In genomic region chr19:32872391-32872790, GRCh38 we compare ENCODE assay signal across 27 cellular contexts. TPM values are rescaled to one million over a fixed set of nuclear protein-coding genes. Genes with fewer than 3 reads are reported as not detected.
DNase-seq lines count a peak whose midpoint lies in the region; ATAC-seq and TF ChIP-seq lines count a peak whose summit lies in the region.
"Had no signal": no experiment of that assay in that cellular context is flagged by ENCODE, and none has a peak within 500 bp of the region (broad histone marks: within the 10 kb centered on the region; RNA-seq: fewer than 3 reads in every experiment).

No MANE protein-coding gene starts in this region.

- H3K27me3 ChIP-seq in Peyer's patch: no peaks in the 10 kb centered on the region
- H3K27me3 ChIP-seq: BE2C, BLaER1 had no signal

- H3K27me3 Mint-ChIP-seq in osteocyte (ENCODE audit: unreplicated experiment) (no peaks in the 10 kb centered on the region), type B pancreatic cell (no peaks in the 10 kb centered on the region)
- H3K27me3 Mint-ChIP-seq: CD4-positive, alpha-beta memory T cell had no signal

- peak overlapping the region in 3 of 4 donors; percentile 22 to 79 (median 71) for H3K27ac ChIP-seq in Peyer's patch
- H3K27ac ChIP-seq: BLaER1 had no signal

- no peak overlapping the region for H3K27ac Mint-ChIP-seq in osteocyte (ENCODE audit: unreplicated experiment)
- no peak overlapping the region for H3K27ac Mint-ChIP-seq in type B pancreatic cell
- H3K27ac Mint-ChIP-seq: CD14-positive monocyte; CD4-positive, alpha-beta memory T cell; CD4-positive, CD25-positive, alpha-beta regulatory T cell; CD8-positive, alpha-beta memory T cell had no signal

- TF ChIP-seq CTCF in Peyer's patch (IDR thresholded peaks at IDR 0.05) (no peak), osteocyte (IDR thresholded peaks at IDR 0.05) (no peak), type B pancreatic cell (conservative IDR thresholded peaks at IDR 0.05) (no peak)

- no peaks in the 10 kb centered on the region for H3K36me3 ChIP-seq in Peyer's patch
- H3K36me3 ChIP-seq: BE2C, BLaER1 had no signal

- H3K4me1 Mint-ChIP-seq in osteocyte (ENCODE audit: unreplicated experiment): no peaks in the 10 kb centered on the region
- H3K4me1 Mint-ChIP-seq in type B pancreatic cell (ENCODE audit: unreplicated experiment): no peaks in the 10 kb centered on the region
- H3K4me1 Mint-ChIP-seq: CD14-positive monocyte; CD4-positive, alpha-beta memory T cell; CD8-positive, alpha-beta memory T cell had no signal

- H3K4me3 Mint-ChIP-seq in osteocyte (ENCODE audit: unreplicated experiment) (no peak overlapping the region), type B pancreatic cell (no peak overlapping the region)
- H3K4me3 Mint-ChIP-seq: CD14-positive monocyte; CD4-positive, alpha-beta memory T cell; CD4-positive, CD25-positive, alpha-beta regulatory T cell; CD8-positive, alpha-beta memory T cell had no signal

- no peak overlapping the region for H3K4me3 ChIP-seq in Peyer's patch
- H3K4me3 ChIP-seq: BLaER1, GM12878 had no signal

- DNase-seq in Peyer's patch (no peak), left colon (no peak), osteocyte (ENCODE audit: extremely low spot score, unreplicated experiment) (peak; percentile 2), type B pancreatic cell (ENCODE audit: extremely low spot score, unreplicated experiment) (peak; percentile 0), putamen (ENCODE audit: low spot score) (no peak)
- no peak for DNase-seq in activated CD4-positive, CD25-positive, alpha-beta regulatory T cell (lab: John Stamatoyannopoulos, UW)
- DNase-seq in activated CD4-positive, alpha-beta T cell treated with anti-CD3 and anti-CD28 coated beads for 4 hours: no peak
- DNase-seq: 8988T; ACHN; BE2C; C1 segment of cervical spinal cord; CD4-positive, alpha-beta memory T cell; CD4-positive, CD25-positive, alpha-beta regulatory T cell; CD8-positive, alpha-beta memory T cell; COR-L47; DMS 273 treated with DMSO at 0.1 percent for 48 hours; DMS153; DMS53; DMS79; DND-41; EL; GDM1 had no signal

- no peaks in the 10 kb centered on the region for H3K9me3 ChIP-seq in Peyer's patch
- H3K9me3 ChIP-seq: BE2C, BLaER1 had no signal

- TF ChIP-seq POLR2A in Peyer's patch (IDR thresholded peaks at IDR 0.05): no peak

- H3K36me3 Mint-ChIP-seq in osteocyte (ENCODE audit: unreplicated experiment): no peaks in the 10 kb centered on the region
- H3K36me3 Mint-ChIP-seq in type B pancreatic cell: no peaks in the 10 kb centered on the region
- H3K36me3 Mint-ChIP-seq: CD14-positive monocyte; CD4-positive, alpha-beta memory T cell; CD4-positive, CD25-positive, alpha-beta regulatory T cell; CD8-positive, alpha-beta memory T cell had no signal

- ATAC-seq in left colon (peak; percentile 38), GM21447 (IDR thresholded peaks at IDR 0.05; ENCODE audit: unreplicated experiment) (no peak)
- ATAC-seq: GM12878 had no signal

- intact Hi-C loops in left colon (cut with DNase I, micrococcal nuclease): no loop called here

- peaks cover 0 to 62% (median 3%) of the 10 kb centered on the region in 4 donors for H3K4me1 ChIP-seq in Peyer's patch
- H3K4me1 ChIP-seq: BE2C, BLaER1 had no signal

- H3K9me3 Mint-ChIP-seq in osteocyte (ENCODE audit: unreplicated experiment) (no peaks in the 10 kb centered on the region), type B pancreatic cell (no peaks in the 10 kb centered on the region)
- H3K9me3 Mint-ChIP-seq: CD8-positive, alpha-beta memory T cell had no signal

RNA-seq across cellular contexts. Expression of gene SLC7A9, which starts 2.8 kb away (rescaled TPM):
- total RNA-seq in Peyer's patch (1,000 to 10,000 TPM in 1 of 4 donors, 100 to 1,000 TPM in 2, 10 to 100 TPM in 1; 22.3 to 1,183 (median 609) TPM), left colon (under 1 TPM; 0.31 to 0.73 TPM), osteocyte (0.37 and 0.78 TPM in 2 replicates), type B pancreatic cell (ENCODE audit: low replicate concordance) (3.1 and 7.9 TPM in 2 replicates)
- total RNA-seq: Daoy had no signal

Comparison
In these comparisons a context has a peak if more than half of its experiments do, and no peak if none do; other contexts are left out.
1. DNase-seq: peak in osteocyte (single experiment) and type B pancreatic cell (single experiment); none in Peyer's patch (0 of 3), left colon (0 of 2), activated CD4-positive, CD25-positive, alpha-beta regulatory T cell (0 of 4), activated CD4-positive, alpha-beta T cell treated with anti-CD3 and anti-CD28 coated beads for 4 hours (0 of 2) and putamen (single experiment).